ENCODE assay signal across 23 cellular contexts in genomic region chr3:96983731-96984130, GRCh38.
"Had no signal": no experiment of that assay in that cellular context is flagged by ENCODE, and none has a peak within 500 bp of the region (broad histone marks: within the 10 kb centered on the region; RNA-seq: fewer than 3 reads in every experiment).

No MANE protein-coding gene starts in this region.

- H3K9me3 ChIP-seq: neutrophil, pancreas, prostate gland, right lobe of liver, thyroid gland, vagina had no signal

- FAIRE-seq: pancreas, small intestine, urothelium cell line had no signal

- H3K4me3 ChIP-seq: pancreas, prostate gland, right lobe of liver, sigmoid colon, stomach, thoracic aorta, thyroid gland, tibial nerve, upper lobe of left lung, vagina had no signal

- H3K27me3 ChIP-seq: neutrophil, pancreas, right lobe of liver, sigmoid colon, stomach, thyroid gland, tibial nerve, upper lobe of left lung, vagina had no signal

- H3K27ac ChIP-seq: neutrophil, pancreas, prostate gland, right lobe of liver, sigmoid colon, stomach, thoracic aorta, thyroid gland, tibial nerve, upper lobe of left lung, vagina had no signal

- H3K36me3 ChIP-seq: neutrophil, pancreas, prostate gland, right lobe of liver, sigmoid colon, stomach, thoracic aorta, thyroid gland, tibial nerve, upper lobe of left lung, vagina had no signal

- DNase-seq: nephron progenitor cell; nucleus accumbens; pancreas; right cardiac atrium; right lobe of liver; sigmoid colon; small intestine; stimulated activated CD4-positive, alpha-beta T cell treated with anti-CD3 and anti-CD28 coated beads, Interleukin-15, amount 100 ng/mL, for 24 hours; stimulated activated CD4-positive, alpha-beta T cell treated with anti-CD3 and anti-CD28 coated beads, Interleukin-2, amount 100 ng/mL, for 24 hours; stimulated activated CD4-positive, alpha-beta T cell treated with anti-CD3 and anti-CD28 coated beads, Interleukin-2, amount 100 ng/mL, for 48 hours; stimulated activated CD4-positive, alpha-beta T cell treated with anti-CD3 and anti-CD28 coated beads, Interleukin-4, amount 100 ng/mL, for 24 hours; stimulated activated naive B cell treated with anti-CD40 and anti-IgM and Interleukin-4, amounts not matched to agents 10 μg/mL and 1 μg/mL and 100 μg/mL, for 72 hours; stimulated activated naive CD4-positive, alpha-beta T cell treated with Interleukin-2 at 50 U/mL for 16 hours; stomach; thyroid gland; trophoblast cell; upper lobe of left lung had no signal
